6 cellular contexts compared by ENCODE assay signal in the genomic region with DNA sequence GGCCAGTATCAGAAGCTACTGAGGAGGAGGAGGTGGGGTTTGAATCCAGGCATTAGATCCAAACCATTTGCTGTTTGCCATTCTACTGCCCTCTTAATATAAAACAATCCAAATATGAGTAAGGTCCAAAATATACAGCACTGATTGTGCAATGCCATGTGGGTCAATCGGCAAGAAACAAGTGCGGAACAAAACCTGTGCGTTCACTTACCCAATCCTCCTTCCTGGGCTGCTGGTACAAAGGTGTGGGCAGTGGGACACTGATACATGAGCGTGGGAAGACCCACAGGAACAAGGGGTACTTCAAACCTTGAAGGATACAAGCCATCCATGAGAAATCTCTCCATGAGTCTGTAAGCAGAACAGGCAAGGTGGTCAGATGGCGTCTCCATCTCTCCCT. TPM values are rescaled to one million over a fixed set of nuclear protein-coding genes. Genes with fewer than 3 reads are reported as not detected.
"Had no signal": no experiment of that assay in that cellular context is flagged by ENCODE, and none has a peak within 500 bp of the region (broad histone marks: within the 10 kb centered on the region; RNA-seq: fewer than 3 reads in every experiment).

No MANE protein-coding gene starts in this region.

RNA-seq across cellular contexts. Expression of gene ACR, which starts 39.6 kb away (rescaled TPM):
- total RNA-seq: suprapubic skin, temporal lobe, thoracic aorta, transverse colon, urinary bladder, vagina had no signal
